Comparison of ENCODE assay signal across 20 cellular contexts in the genomic region with DNA sequence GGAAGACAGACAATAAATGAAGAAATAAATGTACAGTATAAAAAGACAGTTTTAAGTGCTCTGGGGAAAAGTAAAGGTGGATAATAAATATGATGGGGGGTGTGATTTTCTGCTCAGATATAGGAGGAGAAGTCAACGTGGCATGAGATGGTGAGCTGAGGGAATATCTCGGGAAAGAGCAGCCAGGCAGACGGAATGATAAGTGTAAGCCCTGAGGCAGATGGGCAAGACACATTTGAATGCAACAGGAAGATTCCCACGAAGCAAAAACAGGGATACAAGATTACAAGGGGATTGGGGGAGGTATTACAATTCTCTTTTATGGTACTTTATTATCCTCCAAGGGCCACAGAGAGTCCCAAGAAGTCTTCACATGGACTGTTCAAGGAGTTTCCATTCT. TPM values are rescaled to one million over a fixed set of nuclear protein-coding genes. Genes with fewer than 3 reads are reported as not detected.
DNase-seq lines count a peak whose midpoint lies in the region; ATAC-seq and TF ChIP-seq lines count a peak whose summit lies in the region.
"Had no signal": no experiment of that assay in that cellular context is flagged by ENCODE, and none has a peak within 500 bp of the region (broad histone marks: within the 10 kb centered on the region; RNA-seq: fewer than 3 reads in every experiment).

No MANE protein-coding gene starts in this region.

- no peak for TF ChIP-seq EP300 in esophagus muscularis mucosa (IDR thresholded peaks at IDR 0.05)

- WGBS in esophagus muscularis mucosa: 77% methylated on average over 4 of the region's 4 CpGs
- no CpG with 5 or more reads among the region's 4 CpGs for WGBS in trophoblast cell (ENCODE audit: extremely low coverage, insufficient coverage, insufficient read length)

- H3K27me3 ChIP-seq in esophagus muscularis mucosa: no peaks in the 10 kb centered on the region
- H3K27me3 ChIP-seq in trophoblast cell (ENCODE audit: insufficient read depth, low read length): no peaks in the 10 kb centered on the region

- peaks cover 7% of the 10 kb centered on the region for H3K79me2 ChIP-seq in trophoblast cell (ENCODE audit: control insufficient read depth, insufficient read depth, low read length, poor library complexity)

- intact Hi-C loops in Calu3 (cut with micrococcal nuclease; ENCODE audit: unreplicated experiment) (no loop called here), esophagus muscularis mucosa (cut with DNase I) (no loop called here), sciatic nerve (cut with DNase I) (no loop called here)

- peaks cover 19 to 98% (median 71%) of the 10 kb centered on the region in 4 donors for H3K4me1 ChIP-seq in esophagus muscularis mucosa
- peaks cover 28 to 35% of the 10 kb centered on the region in 2 experiments for H3K4me1 ChIP-seq in trophoblast cell (ENCODE audit: control insufficient read depth in 1 of 2, insufficient read depth in 2 of 2, low read length in 2 of 2)

- TF ChIP-seq POLR2A in esophagus muscularis mucosa (IDR thresholded peaks at IDR 0.05; ENCODE audit: low read depth): no peak

- H3K4me2 ChIP-seq in trophoblast cell (ENCODE audit: low read length): no peak overlapping the region

- H4K91ac ChIP-seq in trophoblast cell (ENCODE audit: low read depth, low read length): no peak overlapping the region

- peaks cover 70% of the 10 kb centered on the region for H3K4me1 Mint-ChIP-seq in Calu3 (ENCODE audit: low read depth, unreplicated experiment)

- peak overlapping the region; percentile 97 for H3K27ac Mint-ChIP-seq in Calu3 (ENCODE audit: unreplicated experiment)

- H2AFZ ChIP-seq in trophoblast cell (ENCODE audit: insufficient read depth, low read length, poor library complexity): no peak overlapping the region
- H2AFZ ChIP-seq: PC-9 had no signal

- peaks cover 33% of the 10 kb centered on the region for H3K79me1 ChIP-seq in trophoblast cell (ENCODE audit: low read length)

- H4K12ac ChIP-seq in trophoblast cell (ENCODE audit: low read depth, low read length): no peak overlapping the region

- H3K23ac ChIP-seq in trophoblast cell (ENCODE audit: low read length): no peak overlapping the region

- H3K4ac ChIP-seq in trophoblast cell (ENCODE audit: low read depth, low read length): no peak overlapping the region

- H3K36me3 ChIP-seq in esophagus muscularis mucosa: peaks cover 0 to 8% (median 4%) of the 10 kb centered on the region in 4 donors
- peaks cover 0 to 4% of the 10 kb centered on the region in 2 experiments for H3K36me3 ChIP-seq in trophoblast cell (ENCODE audit: control insufficient read depth in 1 of 2, insufficient read depth in 2 of 2, low read length in 2 of 2)

- peak overlapping the region; percentile 4 for H2BK120ac ChIP-seq in trophoblast cell (ENCODE audit: insufficient read depth, low read length, poor library complexity)

- H3K9me3 Mint-ChIP-seq in Calu3 (ENCODE audit: low read depth, unreplicated experiment): no peaks in the 10 kb centered on the region

- no peak for ATAC-seq in HG03571 (IDR thresholded peaks at IDR 0.05; ENCODE audit: unreplicated experiment)
- ATAC-seq in sciatic nerve: no peak
- ATAC-seq: Right ventricle myocardium inferior had no signal

- H3K9ac ChIP-seq in trophoblast cell (ENCODE audit: low read length): no peak overlapping the region

- H3K14ac ChIP-seq in trophoblast cell (ENCODE audit: low read length): no peak overlapping the region

- H3K27ac ChIP-seq in esophagus muscularis mucosa (replicated peaks in 1 of 4) (peak overlapping the region; percentile 34 to 70 (median 61)), trophoblast cell (ENCODE audit: low read depth, low read length) (peak overlapping the region; percentile 76)
- H3K27ac ChIP-seq: C4-2B, SK-N-MC had no signal

- H2BK5ac ChIP-seq in trophoblast cell (ENCODE audit: low read depth, low read length, poor library complexity): no peak overlapping the region

- BruUV-seq in Calu3 (replicated peaks; lab: Mats Ljungman, UMichigan): no TSS peak

- H3K9me3 ChIP-seq in esophagus muscularis mucosa: no peaks in the 10 kb centered on the region
- H3K9me3 ChIP-seq in trophoblast cell (ENCODE audit: insufficient read depth, low read depth, low read length): no peaks in the 10 kb centered on the region

- H4K8ac ChIP-seq in trophoblast cell (ENCODE audit: low read depth, low read length): no peak overlapping the region

- no peak overlapping the region for H2BK12ac ChIP-seq in trophoblast cell (ENCODE audit: low read length)

- DNase-seq in Calu3 (no peak), NCI-H226 (peak; percentile 63), esophagus muscularis mucosa (ENCODE audit: extremely low spot score) (no peak), trophoblast cell (no peak), RKO (ENCODE audit: low spot score) (no peak), sciatic nerve (ENCODE audit: low spot score) (no peak)
- DNase-seq in stimulated activated CD4-positive, alpha-beta T cell treated with anti-CD3 and anti-CD28 coated beads, Interleukin-4, amount 100 ng/mL, for 24 hours: no peak
- DNase-seq: EL, GOT3, MV-4-11, NCI-H1417, NCI-H187 treated with DMSO at 0.1 percent for 48 hours, NCI-H446 treated with DMSO at 0.1 percent for 48 hours, NCI-H774, PC-9 had no signal

- TF ChIP-seq CTCF in Calu3 (IDR thresholded peaks at IDR 0.05; ENCODE audit: unreplicated experiment): no peak
- no peak for TF ChIP-seq CTCF in esophagus muscularis mucosa (IDR thresholded peaks at IDR 0.05)

- H3K4me3 Mint-ChIP-seq in Calu3 (ENCODE audit: low read depth, unreplicated experiment): peak overlapping the region; percentile 44

- H3K4me3 ChIP-seq in esophagus muscularis mucosa: no peak overlapping the region
- H3K4me3 ChIP-seq in trophoblast cell (ENCODE audit: low read depth, low read length): no peak overlapping the region
- H3K4me3 ChIP-seq: K562, PC-9, SK-N-MC had no signal

- no peak overlapping the region for H2AK5ac ChIP-seq in trophoblast cell (ENCODE audit: low read length)

- H3K27me3 Mint-ChIP-seq in Calu3 (ENCODE audit: unreplicated experiment): no peaks in the 10 kb centered on the region

- H3K18ac ChIP-seq in trophoblast cell (ENCODE audit: low read length): no peak overlapping the region

- peaks cover 70% of the 10 kb centered on the region for H3K36me3 Mint-ChIP-seq in Calu3 (ENCODE audit: insufficient read depth, unreplicated experiment)

- CTCF ChIA-PET in Calu3 (lab: Charles Lee): interaction anchor here (1.8 kb wide), 1 partner anchor 28 kb away, joined by 6 read pairs; no protein-coding TSS in a partner anchor

RNA-seq across cellular contexts. Expression of gene ANXA3, which starts 11.1 kb away (rescaled TPM):
- total RNA-seq in Calu3 (2022) (158 and 188 TPM in 2 replicates), esophagus muscularis mucosa (100 to 1,000 TPM in 3 of 4 donors, 10 to 100 TPM in 1; 98.4 to 216 (median 186) TPM), sciatic nerve (109 TPM)
- polyA plus RNA-seq in trophoblast cell (2013): 245 and 254 TPM in 2 replicates
